Comparison of ENCODE assay signal across 9 cellular contexts in the genomic region with DNA sequence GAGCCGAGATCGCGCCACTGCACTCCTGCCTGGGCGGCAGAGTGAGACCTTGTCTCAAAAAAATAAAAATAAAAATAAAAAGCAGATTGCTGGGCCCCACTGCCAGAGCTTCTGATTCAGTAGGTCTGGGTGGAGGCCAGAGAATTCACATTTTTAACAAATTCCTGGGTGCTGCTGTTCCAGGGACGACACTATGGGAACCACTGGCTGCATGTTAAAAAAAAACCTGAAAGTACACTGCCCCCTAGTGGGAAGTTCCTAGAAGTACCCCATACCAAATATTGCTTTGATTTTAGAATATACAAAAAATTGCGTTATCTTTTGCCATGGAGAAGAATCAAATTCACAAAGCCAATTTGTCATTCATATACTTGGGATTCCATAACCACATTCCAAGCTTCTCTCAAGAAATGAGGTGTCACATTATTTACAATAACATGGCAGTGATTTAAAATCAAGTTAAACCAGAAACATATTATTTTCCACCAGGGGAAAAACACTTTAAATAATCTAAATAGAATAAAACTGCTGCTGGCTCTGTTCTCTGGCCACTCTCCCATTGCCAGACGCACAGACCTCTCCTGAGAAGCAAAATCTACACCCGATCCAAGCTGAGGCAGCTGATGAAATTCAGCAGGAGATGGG. TPM values are rescaled to one million over a fixed set of nuclear protein-coding genes. Genes with fewer than 3 reads are reported as not detected.
DNase-seq lines count a peak whose midpoint lies in the region; ATAC-seq and TF ChIP-seq lines count a peak whose summit lies in the region.
"Had no signal": no experiment of that assay in that cellular context is flagged by ENCODE, and none has a peak within 500 bp of the region (broad histone marks: within the 10 kb centered on the region; RNA-seq: fewer than 3 reads in every experiment).

No MANE protein-coding gene starts in this region.

- intact Hi-C loops in activated CD4-positive, alpha-beta T cell treated with anti-CD3 and anti-CD28 coated beads for 36 hours (cut with DNase I, micrococcal nuclease): loop anchor here (1.0 to 10.0 kb wide), 5 partner anchors 88 to 516 kb away; no protein-coding TSS in a partner anchor
- intact Hi-C loops in esophagus muscularis mucosa (cut with DNase I): loop anchor here (5.0 to 10.0 kb wide), 2 partner anchors 270 to 358 kb away; a partner anchor contains a TSS

- H3K27me3 Mint-ChIP-seq in activated CD4-positive, alpha-beta T cell treated with anti-CD3 and anti-CD28 coated beads for 36 hours: no peaks in the 10 kb centered on the region
- peaks cover 8 to 24% (median 10%) of the 10 kb centered on the region in 3 donors for H3K27me3 Mint-ChIP-seq in naive B cell
- H3K27me3 Mint-ChIP-seq: activated naive CD4-positive, alpha-beta T cell treated with anti-CD3 and anti-CD28 coated beads, Interleukin-2, amount 50 U/mL, for 24 hours had no signal

- TF ChIP-seq CTCF in MM.1S (IDR thresholded peaks at IDR 0.05; ENCODE audit: low read length): peak; percentile 72
- peak; percentile 69 to 92 (median 78) for TF ChIP-seq CTCF in esophagus muscularis mucosa (IDR thresholded peaks at IDR 0.05)

- no peaks in the 10 kb centered on the region for H3K36me3 Mint-ChIP-seq in activated CD4-positive, alpha-beta T cell treated with anti-CD3 and anti-CD28 coated beads for 36 hours (ENCODE audit: low read depth)
- no peaks in the 10 kb centered on the region for H3K36me3 Mint-ChIP-seq in naive B cell
- H3K36me3 Mint-ChIP-seq: activated naive CD4-positive, alpha-beta T cell treated with anti-CD3 and anti-CD28 coated beads, Interleukin-2, amount 50 U/mL, for 24 hours had no signal

- no peaks in the 10 kb centered on the region for H3F3A ChIP-seq in MM.1S (ENCODE audit: insufficient read depth, low read length)

- H3K4me1 ChIP-seq in MM.1S (ENCODE audit: low read length) (no peaks in the 10 kb centered on the region), esophagus muscularis mucosa (peaks cover 0 to 4% (median 0%) of the 10 kb centered on the region in 4 donors)

- no peaks in the 10 kb centered on the region for H3K9me3 Mint-ChIP-seq in activated CD4-positive, alpha-beta T cell treated with anti-CD3 and anti-CD28 coated beads for 36 hours (ENCODE audit: low read depth)
- no peaks in the 10 kb centered on the region for H3K9me3 Mint-ChIP-seq in naive B cell
- H3K9me3 Mint-ChIP-seq: activated naive CD4-positive, alpha-beta T cell treated with anti-CD3 and anti-CD28 coated beads, Interleukin-2, amount 50 U/mL, for 24 hours had no signal

- H3K27ac ChIP-seq in MM.1S (ENCODE audit: low read length): no peak overlapping the region
- H3K27ac ChIP-seq in esophagus muscularis mucosa (replicated peaks in 1 of 4): no peak overlapping the region

- H3K4me3 ChIP-seq in MM.1S (ENCODE audit: low read length) (no peak overlapping the region), esophagus muscularis mucosa (no peak overlapping the region)

- TF ChIP-seq EP300 in esophagus muscularis mucosa (IDR thresholded peaks at IDR 0.05): no peak

- H3K36me3 ChIP-seq in MM.1S (replicated peaks; ENCODE audit: insufficient read depth, low read length) (no peaks in the 10 kb centered on the region), esophagus muscularis mucosa (no peaks in the 10 kb centered on the region)

- CTCF ChIA-PET in activated CD4-positive, alpha-beta T cell treated with anti-CD3 and anti-CD28 coated beads for 36 hours (lab: Charles Lee): interaction anchor here (0.6 to 5.0 kb wide), 32 partner anchors 7 to 1379 kb away, joined by 3 to 31 read pairs (median 4); no protein-coding TSS in a partner anchor

- POLR2A ChIA-PET in activated CD4-positive, alpha-beta T cell treated with anti-CD3 and anti-CD28 coated beads for 36 hours (lab: Charles Lee): no interaction called here

- no peak overlapping the region for H2AFZ ChIP-seq in MM.1S (ENCODE audit: low read length)

- DNase-seq in activated CD4-positive, alpha-beta T cell treated with anti-CD3 and anti-CD28 coated beads for 36 hours: peak; percentile 20
- no peak for DNase-seq in activated CD4-positive, alpha-beta T cell treated with anti-CD3 and anti-CD28 coated beads, Interleukin-2, amount 50 U/mL, for 48 hours
- DNase-seq in MM.1S (peak; percentile 59), SW480 (ENCODE audit: low spot score) (peak; percentile 72), esophagus muscularis mucosa (ENCODE audit: extremely low spot score) (no peak), naive B cell (peak; percentile 49)

- no peak overlapping the region for H3K4me3 Mint-ChIP-seq in activated CD4-positive, alpha-beta T cell treated with anti-CD3 and anti-CD28 coated beads for 36 hours
- H3K4me3 Mint-ChIP-seq in naive B cell: no peak overlapping the region
- H3K4me3 Mint-ChIP-seq: activated naive CD4-positive, alpha-beta T cell treated with anti-CD3 and anti-CD28 coated beads, Interleukin-2, amount 50 U/mL, for 24 hours had no signal

- 54% methylated on average over 8 of the region's 8 CpGs for WGBS in esophagus muscularis mucosa

- H3K9me3 ChIP-seq in MM.1S (replicated peaks; ENCODE audit: insufficient read depth, low read length) (no peaks in the 10 kb centered on the region), esophagus muscularis mucosa (no peaks in the 10 kb centered on the region)

- H3K4me2 ChIP-seq in MM.1S (ENCODE audit: low read depth, low read length): no peak overlapping the region

- H3K9me2 ChIP-seq in MM.1S (replicated peaks; ENCODE audit: insufficient read depth, low read length): no peaks in the 10 kb centered on the region

- ATAC-seq in activated CD4-positive, alpha-beta T cell treated with anti-CD3 and anti-CD28 coated beads for 36 hours: peak; percentile 58
- peak; percentile 47 to 56 for ATAC-seq in naive B cell (ENCODE audit: low read depth in 2 of 2)
- no peak for ATAC-seq in HG03135 (IDR thresholded peaks at IDR 0.05; ENCODE audit: unreplicated experiment)
- ATAC-seq in GM21526 (IDR thresholded peaks at IDR 0.05; ENCODE audit: low FRiP score, unreplicated experiment): no peak

- no peaks in the 10 kb centered on the region for H3K79me2 ChIP-seq in MM.1S (ENCODE audit: low read length)

- no peak for TF ChIP-seq POLR2A in esophagus muscularis mucosa (IDR thresholded peaks at IDR 0.05; ENCODE audit: low read depth)

- H4K20me1 ChIP-seq in MM.1S (ENCODE audit: insufficient read depth, low read length): no peaks in the 10 kb centered on the region

- H3K27me3 ChIP-seq in MM.1S (replicated peaks; ENCODE audit: insufficient read depth, low read length): no peaks in the 10 kb centered on the region
- H3K27me3 ChIP-seq in esophagus muscularis mucosa: peaks cover 0 to 13% (median 0%) of the 10 kb centered on the region in 4 donors

- H3K4me1 Mint-ChIP-seq in activated CD4-positive, alpha-beta T cell treated with anti-CD3 and anti-CD28 coated beads for 36 hours: no peaks in the 10 kb centered on the region
- H3K4me1 Mint-ChIP-seq in naive B cell: no peaks in the 10 kb centered on the region
- H3K4me1 Mint-ChIP-seq: activated naive CD4-positive, alpha-beta T cell treated with anti-CD3 and anti-CD28 coated beads, Interleukin-2, amount 50 U/mL, for 24 hours had no signal

- no peak overlapping the region for H3K27ac Mint-ChIP-seq in activated CD4-positive, alpha-beta T cell treated with anti-CD3 and anti-CD28 coated beads for 36 hours
- no peak overlapping the region for H3K27ac Mint-ChIP-seq in naive B cell
- H3K27ac Mint-ChIP-seq: activated naive CD4-positive, alpha-beta T cell treated with anti-CD3 and anti-CD28 coated beads, Interleukin-2, amount 50 U/mL, for 24 hours had no signal

- H3K9ac ChIP-seq in MM.1S (ENCODE audit: low read length): no peak overlapping the region

RNA-seq across cellular contexts. Expression of a gene that starts 27.4 kb away (rescaled TPM):
- 10 to 100 TPM; 39.0 to 42.4 TPM for total RNA-seq in activated CD4-positive, alpha-beta T cell treated with anti-CD3 and anti-CD28 coated beads for 36 hours
- 10 to 100 TPM; 56.9 to 76.7 (median 65.2) TPM for total RNA-seq in esophagus muscularis mucosa
- polyA plus RNA-seq in naive B cell (ENCODE audit: low read depth in 6 of 6): 10 to 100 TPM; 69.2 to 93.1 (median 78.0) TPM

RNA-seq across cellular contexts. Expression of a gene that starts 42.3 kb away (rescaled TPM):
- 100 to 1,000 TPM in 1 of 2 experiments, 10 to 100 TPM in 1; 86.8 to 120 TPM for total RNA-seq in activated CD4-positive, alpha-beta T cell treated with anti-CD3 and anti-CD28 coated beads for 36 hours
- total RNA-seq in esophagus muscularis mucosa: 10 to 100 TPM; 33.7 to 75.2 (median 52.5) TPM
- 10 to 100 TPM; 34.2 to 78.0 (median 68.9) TPM for polyA plus RNA-seq in naive B cell (ENCODE audit: low read depth in 6 of 6)

Comparison
In these comparisons a context has a peak if more than half of its experiments do, and no peak if none do; other contexts are left out.
1. DNase-seq: peak in activated CD4-positive, alpha-beta T cell treated with anti-CD3 and anti-CD28 coated beads for 36 hours (single experiment), MM.1S (single experiment), SW480 (single experiment) and naive B cell (single experiment); none in activated CD4-positive, alpha-beta T cell treated with anti-CD3 and anti-CD28 coated beads, Interleukin-2, amount 50 U/mL, for 48 hours (0 of 2) and esophagus muscularis mucosa (single experiment).
2. ATAC-seq: peak in activated CD4-positive, alpha-beta T cell treated with anti-CD3 and anti-CD28 coated beads for 36 hours (single experiment) and naive B cell (2 of 2); none in HG03135 (single experiment) and GM21526 (single experiment).